In genomic region chr9:126962336-126962735, GRCh38 we compare ENCODE assay signal across 16 cellular contexts.
"Had no signal": no experiment of that assay in that cellular context is flagged by ENCODE, and none has a peak within 500 bp of the region (broad histone marks: within the 10 kb centered on the region; RNA-seq: fewer than 3 reads in every experiment).

No MANE protein-coding gene starts in this region.

- ATAC-seq: activated CD8-positive, alpha-beta T cell treated with anti-CD3 and anti-CD28 coated beads for 36 hours; effector memory CD8-positive, alpha-beta T cell; sciatic nerve; stimulated activated memory B cell treated with anti-CD40 and anti-IgM and Interleukin-4, amounts not matched to agents 10 μg/mL and 1 μg/mL and 100 μg/mL, for 72 hours had no signal

- H3K27me3 ChIP-seq: spleen, testis had no signal

- H3K4me1 ChIP-seq: testis had no signal

- H3K27ac ChIP-seq: spleen, testis had no signal

- H3K4me3 ChIP-seq: spleen, testis had no signal

- H3K9me3 ChIP-seq: spleen, testis had no signal

- DNase-seq: activated CD4-positive, alpha-beta T cell treated with anti-CD3 and anti-CD28 coated beads, Interleukin-2, amount 10 ng/mL, durations not matched to agents 24 days and 14 days; activated CD8-positive, alpha-beta T cell treated with anti-CD3 and anti-CD28 coated beads for 36 hours; activated effector memory CD4-positive, alpha-beta T cell treated with anti-CD3 and anti-CD28 coated beads, Interleukin-2, amount 50 U/mL, for 16 hours; activated T-cell treated with anti-CD3 and anti-CD28 coated beads, Interleukin-2, amount 50 U/mL, for 48 hours; effector memory CD8-positive, alpha-beta T cell; foreskin fibroblast; hypothalamus; mammary epithelial cell; SIG-M5; spleen; stimulated activated CD4-positive, alpha-beta T cell treated with anti-CD3 and anti-CD28 coated beads, Interleukin-4, amount 100 ng/mL, for 4 hours; T-helper 1 cell; T1000; testis had no signal
